ENCODE assay signal across 37 cellular contexts in genomic region chr1:231943084-231943483, GRCh38.
"Had no signal": no experiment of that assay in that cellular context is flagged by ENCODE, and none has a peak within 500 bp of the region (broad histone marks: within the 10 kb centered on the region; RNA-seq: fewer than 3 reads in every experiment).

No MANE protein-coding gene starts in this region.

- H3K9me3 Mint-ChIP-seq: T-helper 2 cell treated with Interferon-gamma antibody and Interleukin-4, amounts not matched to agents 5 μg/mL and 100 μg/mL, for 36 hours had no signal

- H3K4me1 ChIP-seq: adrenal gland, body of pancreas had no signal

- ATAC-seq: activated CD4-positive, alpha-beta T cell treated with anti-CD3 and anti-CD28 coated beads for 36 hours; activated CD4-positive, CD25-positive, alpha-beta regulatory T cell treated with anti-CD3 and anti-CD28 coated beads, Interleukin-2, amount 50 U/mL, for 24 hours; activated CD8-positive, alpha-beta memory T cell treated with anti-CD3 and anti-CD28 coated beads, Interleukin-2, amount 10 ng/mL, durations not matched to agents 7 days and 5 days; activated CD8-positive, alpha-beta T cell treated with anti-CD3 and anti-CD28 coated beads, Interleukin-2, amount 10 ng/mL, durations not matched to agents 7 days and 5 days; activated naive CD8-positive, alpha-beta T cell treated with anti-CD3 and anti-CD28 coated beads, Interleukin-2, amount 50 U/mL, for 24 hours; body of pancreas; effector memory CD8-positive, alpha-beta T cell; gastroesophageal sphincter; T-cell; T-helper 17 cell had no signal

- H3K27ac Mint-ChIP-seq: activated B cell treated with CpG ODN at 0.5 μM for 24 hours; activated CD4-positive, alpha-beta memory T cell treated with anti-CD3 and anti-CD28 coated beads for 36 hours; activated CD4-positive, alpha-beta T cell treated with anti-CD3 and anti-CD28 coated beads for 36 hours; activated CD4-positive, alpha-beta T cell treated with anti-CD3 and anti-CD28 coated beads, Interleukin-2, amount 10 ng/mL, durations not matched to agents 24 days and 14 days; activated CD8-positive, alpha-beta memory T cell treated with anti-CD3 and anti-CD28 coated beads, Interleukin-2, amount 10 ng/mL, durations not matched to agents 7 days and 5 days; activated CD8-positive, alpha-beta T cell treated with anti-CD3 and anti-CD28 coated beads, Interleukin-2, amount 10 ng/mL, durations not matched to agents 7 days and 5 days; activated naive CD4-positive, alpha-beta T cell treated with anti-CD3 and anti-CD28 coated beads for 36 hours; activated naive CD4-positive, alpha-beta T cell treated with anti-CD3 and anti-CD28 coated beads, Interleukin-2, amount 50 U/mL, for 24 hours; activated naive CD8-positive, alpha-beta T cell treated with anti-CD3 and anti-CD28 coated beads for 36 hours; activated naive CD8-positive, alpha-beta T cell treated with anti-CD3 and anti-CD28 coated beads, Interleukin-2, amount 50 U/mL, for 24 hours; activated T-helper 1 cell treated with anti-CD3 and anti-CD28 coated beads, Interleukin-12 subunit alpha, Interleukin-12 subunit beta, Interleukin-2, Interleukin-4 antibody, amounts not matched to agents 30 ng/mL and 10 ng/mL and 1 ng/mL, durations not matched to agents 14 hours and 24 hours and 36 hours; activated T-helper 2 cell treated with anti-CD3 and anti-CD28 coated beads, Interferon-gamma antibody, Interleukin-2, Interleukin-4, amounts not matched to agents 10 μg/mL and 5 μg/mL and 100 μg/mL, durations not matched to agents 14 hours and 24 hours and 36 hours; effector memory CD8-positive, alpha-beta T cell; T-cell; T-helper 17 cell; T-helper 2 cell treated with Interferon-gamma antibody and Interleukin-4, amounts not matched to agents 5 μg/mL and 100 μg/mL, for 36 hours had no signal

- H3K27ac ChIP-seq: adrenal gland, body of pancreas, epithelial cell of prostate, esophagus squamous epithelium, gastroesophageal sphincter, WERI-Rb-1 had no signal

- DNase-seq: activated B cell treated with CpG ODN at 0.5 μM for 24 hours; activated CD4-positive, alpha-beta memory T cell treated with anti-CD3 and anti-CD28 coated beads for 36 hours; activated CD4-positive, alpha-beta T cell treated with anti-CD3 and anti-CD28 coated beads for 36 hours; activated CD4-positive, alpha-beta T cell treated with anti-CD3 and anti-CD28 coated beads, Interleukin-2, amount 10 ng/mL, durations not matched to agents 24 days and 14 days; activated CD8-positive, alpha-beta memory T cell treated with anti-CD3 and anti-CD28 coated beads, Interleukin-2, amount 10 ng/mL, durations not matched to agents 7 days and 5 days; activated CD8-positive, alpha-beta memory T cell treated with anti-CD3 and anti-CD28 coated beads, Interleukin-2, amount 50 U/mL, for 4 hours; activated CD8-positive, alpha-beta T cell treated with anti-CD3 and anti-CD28 coated beads, Interleukin-2, amount 10 ng/mL, durations not matched to agents 7 days and 5 days; activated effector memory CD4-positive, alpha-beta T cell treated with anti-CD3 and anti-CD28 coated beads, Interleukin-2, amount 50 U/mL, for 16 hours; activated naive CD4-positive, alpha-beta T cell treated with anti-CD3 and anti-CD28 coated beads for 36 hours; activated naive CD8-positive, alpha-beta T cell treated with anti-CD3 and anti-CD28 coated beads for 36 hours; activated naive CD8-positive, alpha-beta T cell treated with anti-CD3 and anti-CD28 coated beads, Interleukin-2, amount 50 U/mL, for 24 hours; activated T-cell treated with anti-CD3 and anti-CD28 coated beads, Interleukin-2, amount 50 U/mL, for 1 hour; activated T-cell treated with anti-CD3 and anti-CD28 coated beads, Interleukin-2, amount 50 U/mL, for 48 hours; adrenal gland; amygdala; aorta; body of pancreas; caudate nucleus; cortex of kidney; dermis blood vessel endothelial cell; effector CD4-positive, alpha-beta T cell; effector memory CD8-positive, alpha-beta T cell; esophagus squamous epithelium; foreskin melanocyte; T-cell; T-helper 17 cell; T1000; WERI-Rb-1 had no signal

- H3K27me3 ChIP-seq: adrenal gland, esophagus squamous epithelium had no signal

- H3K27me3 Mint-ChIP-seq: activated B cell treated with CpG ODN at 0.5 μM for 24 hours; activated CD4-positive, alpha-beta memory T cell treated with anti-CD3 and anti-CD28 coated beads for 36 hours; activated CD4-positive, alpha-beta T cell treated with anti-CD3 and anti-CD28 coated beads for 36 hours; activated CD4-positive, alpha-beta T cell treated with anti-CD3 and anti-CD28 coated beads, Interleukin-2, amount 10 ng/mL, durations not matched to agents 24 days and 14 days; activated CD8-positive, alpha-beta memory T cell treated with anti-CD3 and anti-CD28 coated beads, Interleukin-2, amount 10 ng/mL, durations not matched to agents 7 days and 5 days; activated naive CD4-positive, alpha-beta T cell treated with anti-CD3 and anti-CD28 coated beads, Interleukin-2, amount 50 U/mL, for 24 hours; activated naive CD8-positive, alpha-beta T cell treated with anti-CD3 and anti-CD28 coated beads for 36 hours; activated naive CD8-positive, alpha-beta T cell treated with anti-CD3 and anti-CD28 coated beads, Interleukin-2, amount 50 U/mL, for 24 hours; T-cell; T-helper 17 cell had no signal

- H3K9me3 ChIP-seq: adrenal gland, body of pancreas, esophagus squamous epithelium had no signal

- H3K36me3 ChIP-seq: adrenal gland, esophagus squamous epithelium, gastroesophageal sphincter, WERI-Rb-1 had no signal

- H3K4me3 Mint-ChIP-seq: activated B cell treated with CpG ODN at 0.5 μM for 24 hours; activated CD4-positive, alpha-beta memory T cell treated with anti-CD3 and anti-CD28 coated beads for 36 hours; activated CD4-positive, alpha-beta T cell treated with anti-CD3 and anti-CD28 coated beads for 36 hours; activated CD4-positive, alpha-beta T cell treated with anti-CD3 and anti-CD28 coated beads, Interleukin-2, amount 10 ng/mL, durations not matched to agents 24 days and 14 days; activated CD8-positive, alpha-beta memory T cell treated with anti-CD3 and anti-CD28 coated beads, Interleukin-2, amount 10 ng/mL, durations not matched to agents 7 days and 5 days; activated CD8-positive, alpha-beta T cell treated with anti-CD3 and anti-CD28 coated beads, Interleukin-2, amount 10 ng/mL, durations not matched to agents 7 days and 5 days; activated naive CD4-positive, alpha-beta T cell treated with anti-CD3 and anti-CD28 coated beads for 36 hours; activated naive CD4-positive, alpha-beta T cell treated with anti-CD3 and anti-CD28 coated beads, Interleukin-2, amount 50 U/mL, for 24 hours; activated naive CD8-positive, alpha-beta T cell treated with anti-CD3 and anti-CD28 coated beads for 36 hours; activated naive CD8-positive, alpha-beta T cell treated with anti-CD3 and anti-CD28 coated beads, Interleukin-2, amount 50 U/mL, for 24 hours; activated T-helper 1 cell treated with anti-CD3 and anti-CD28 coated beads, Interleukin-12 subunit alpha, Interleukin-12 subunit beta, Interleukin-2, Interleukin-4 antibody, amounts not matched to agents 30 ng/mL and 10 ng/mL and 1 ng/mL, durations not matched to agents 14 hours and 24 hours and 36 hours; effector memory CD8-positive, alpha-beta T cell; T-cell; T-helper 17 cell; T-helper 2 cell treated with Interferon-gamma antibody and Interleukin-4, amounts not matched to agents 5 μg/mL and 100 μg/mL, for 36 hours had no signal

- FAIRE-seq: colon, endothelial cell of umbilical vein had no signal

- H3K4me3 ChIP-seq: adrenal gland, body of pancreas, esophagus squamous epithelium, gastroesophageal sphincter had no signal

- H3K4me1 Mint-ChIP-seq: activated B cell treated with CpG ODN at 0.5 μM for 24 hours; activated CD4-positive, alpha-beta T cell treated with anti-CD3 and anti-CD28 coated beads for 36 hours; activated CD4-positive, alpha-beta T cell treated with anti-CD3 and anti-CD28 coated beads, Interleukin-2, amount 10 ng/mL, durations not matched to agents 24 days and 14 days; activated CD8-positive, alpha-beta memory T cell treated with anti-CD3 and anti-CD28 coated beads, Interleukin-2, amount 10 ng/mL, durations not matched to agents 7 days and 5 days; activated naive CD4-positive, alpha-beta T cell treated with anti-CD3 and anti-CD28 coated beads, Interleukin-2, amount 50 U/mL, for 24 hours; activated naive CD8-positive, alpha-beta T cell treated with anti-CD3 and anti-CD28 coated beads for 36 hours; activated naive CD8-positive, alpha-beta T cell treated with anti-CD3 and anti-CD28 coated beads, Interleukin-2, amount 50 U/mL, for 24 hours; T-helper 17 cell had no signal
